ENCODE assay signal across 9 cellular contexts in the genomic region with DNA sequence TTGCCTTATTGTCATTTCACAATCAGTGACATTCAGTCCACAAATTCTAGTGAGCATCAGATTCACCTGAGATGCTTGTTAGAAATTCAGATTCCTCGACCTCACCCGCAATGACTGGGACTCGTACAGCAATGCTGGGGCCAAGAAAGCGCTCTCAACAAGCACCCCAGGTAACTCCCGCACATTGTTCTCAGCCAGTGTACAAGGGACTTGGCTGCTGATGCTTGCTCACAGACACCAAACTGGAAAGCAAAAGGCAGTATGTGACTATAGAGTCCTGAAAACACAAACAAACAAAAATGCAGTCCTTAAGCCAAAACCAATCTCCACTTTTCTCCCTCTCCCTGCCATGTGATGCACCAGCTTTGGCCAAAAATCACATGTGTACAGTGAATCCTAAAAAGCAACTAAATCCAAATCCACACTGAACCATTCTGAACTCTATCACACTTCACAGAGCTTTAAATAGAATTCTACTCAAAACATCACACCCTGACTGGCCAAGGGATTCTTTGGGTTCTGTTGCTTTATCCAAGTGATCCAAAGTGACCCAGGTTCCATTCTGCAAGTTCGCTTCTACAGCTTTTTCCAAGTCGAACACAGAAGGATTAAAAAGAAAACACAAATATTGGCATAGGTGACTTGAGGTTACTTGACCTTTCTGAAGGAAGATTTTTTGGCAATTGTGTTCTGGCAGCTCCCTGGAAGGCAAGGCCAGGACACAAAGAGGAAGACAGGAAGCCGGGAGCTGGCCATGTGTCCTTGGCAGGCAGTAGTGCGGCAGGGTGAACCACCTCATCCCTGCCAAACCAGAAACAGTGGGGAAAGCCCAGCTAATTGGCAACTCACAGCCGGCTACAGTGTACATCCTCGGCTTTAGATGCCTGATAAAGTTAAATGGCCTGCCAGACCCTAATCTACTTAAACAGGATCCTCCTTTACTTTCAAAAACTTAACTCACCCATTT.
DNase-seq lines count a peak whose midpoint lies in the region; ATAC-seq and TF ChIP-seq lines count a peak whose summit lies in the region.
"Had no signal": no experiment of that assay in that cellular context is flagged by ENCODE, and none has a peak within 500 bp of the region (broad histone marks: within the 10 kb centered on the region; RNA-seq: fewer than 3 reads in every experiment).

No MANE protein-coding gene starts in this region.

- no peak overlapping the region for H4K5ac ChIP-seq in mesendoderm (ENCODE audit: low read length)

- H3K27me3 ChIP-seq in mesendoderm (ENCODE audit: insufficient read depth, low read length, poor library complexity) = no peaks in the 10 kb centered on the region
- H3K27me3 ChIP-seq in aorta (ENCODE audit: control insufficient read depth in 1 of 2, insufficient read depth in 2 of 2, low read length in 1 of 2) = no peaks in the 10 kb centered on the region

- no peaks in the 10 kb centered on the region for H3K36me3 ChIP-seq in mesendoderm (ENCODE audit: control insufficient read depth, insufficient read depth, low read length)
- H3K36me3 ChIP-seq in aorta (ENCODE audit: control insufficient read depth in 1 of 2, insufficient read depth in 2 of 2, low read length in 1 of 2) = no peaks in the 10 kb centered on the region

- H2AK5ac ChIP-seq in mesendoderm (ENCODE audit: low read length) = peak overlapping the region; percentile 46

- WGBS in mesendoderm (ENCODE audit: extremely low coverage, insufficient coverage, low lambda C conversion rate) = no CpG with 5 or more reads among the region's 11 CpGs
- 13% methylated on average over 11 of the region's 11 CpGs for WGBS in aorta, 2 donors

- H3K4me3 ChIP-seq in epithelial cell of esophagus (ENCODE audit: low read length) (no peak overlapping the region), mesendoderm (ENCODE audit: low read length) (no peak overlapping the region), aorta (ENCODE audit: low read length in 2 of 2) (no peak overlapping the region)

- H3K79me2 ChIP-seq in mesendoderm (ENCODE audit: control insufficient read depth, insufficient read depth, low read length) = no peaks in the 10 kb centered on the region

- H3K4me1 ChIP-seq in mesendoderm (ENCODE audit: control insufficient read depth, low read depth, low read length) (no peaks in the 10 kb centered on the region), aorta (ENCODE audit: control insufficient read depth in 1 of 2, insufficient read depth in 2 of 2, low read length in 2 of 2) (peaks cover 6 to 17% of the 10 kb centered on the region in 2 donors)

- H3K79me1 ChIP-seq in mesendoderm (ENCODE audit: low read length) = no peaks in the 10 kb centered on the region

- no peak overlapping the region for H2BK120ac ChIP-seq in mesendoderm (ENCODE audit: low read depth, low read length)

- H4K8ac ChIP-seq in mesendoderm (ENCODE audit: low read depth, low read length) = no peak overlapping the region

- H3K18ac ChIP-seq in mesendoderm (ENCODE audit: low read length) = peak overlapping the region; percentile 25

- no peak overlapping the region for H3K9ac ChIP-seq in mesendoderm (ENCODE audit: low read length)

- no peak overlapping the region for H2BK5ac ChIP-seq in mesendoderm (ENCODE audit: low read length)

- no peaks in the 10 kb centered on the region for H3K9me3 ChIP-seq in aorta (ENCODE audit: control insufficient read depth, low read length)

- ATAC-seq in aorta (ENCODE audit: low FRiP score) = peak; percentile 62

- no peak overlapping the region for H3K56ac ChIP-seq in mesendoderm (ENCODE audit: low read length)

- H3K27ac ChIP-seq in mesendoderm (ENCODE audit: low read depth, low read length) (no peak overlapping the region), aorta (ENCODE audit: low read depth in 1 of 2, low read length in 2 of 2) (peak overlapping the region in 1 of 2 donors; percentile 47)

- no peak overlapping the region for H2BK15ac ChIP-seq in mesendoderm (replicated peaks; ENCODE audit: low read depth)

- TF ChIP-seq CTCF in epithelial cell of esophagus (IDR thresholded peaks at IDR 0.05; ENCODE audit: insufficient read depth, low read depth, low read length, missing control alignments) = no peak

- no peak overlapping the region for H3K4me2 ChIP-seq in mesendoderm (ENCODE audit: low read length)

- peak; percentile 59 to 84 for DNase-seq in NCI-H2081 (lab: John Stamatoyannopoulos, UW)
- no peak for DNase-seq in NCI-H2081 treated with DMSO at 0.1 percent for 48 hours (lab: John Stamatoyannopoulos, UW)
- DNase-seq in epithelial cell of esophagus (ENCODE audit: low read depth) = peak; percentile 70
- DNase-seq in mesendoderm = no peak
- DNase-seq in aorta = peak in 1 of 2 donors; percentile 64
- DNase-seq in stimulated activated CD4-positive, alpha-beta T cell treated with anti-CD3 and anti-CD28 coated beads, Interleukin-15, amount 100 ng/mL, for 24 hours = no peak
- no peak for DNase-seq in HuH-7 (ENCODE audit: low spot score)
- DNase-seq in NCI-H187 (lab: John Stamatoyannopoulos, UW) = no peak
- DNase-seq: glutamatergic neuron had no signal

- H3K23ac ChIP-seq in mesendoderm (ENCODE audit: low read length) = no peak overlapping the region

- intact Hi-C loops in aorta (cut with DNase I) = loop anchor here in 1 of 2 donors (10.0 kb wide), 1 partner anchor 104 kb away; no protein-coding TSS in a partner anchor

- no peak overlapping the region for H3K4ac ChIP-seq in mesendoderm (ENCODE audit: low read depth, low read length)

Comparison
In these comparisons a context has a peak if more than half of its experiments do, and no peak if none do; other contexts are left out.
1. DNase-seq: peak in NCI-H2081 (2 of 2) and epithelial cell of esophagus (single experiment); none in NCI-H2081 treated with DMSO at 0.1 percent for 48 hours (single experiment), mesendoderm (single experiment), stimulated activated CD4-positive, alpha-beta T cell treated with anti-CD3 and anti-CD28 coated beads, Interleukin-15, amount 100 ng/mL, for 24 hours (single experiment), HuH-7 (single experiment) and NCI-H187 (0 of 2).